ENCODE assay signal across 1 cellular context in the genomic region with DNA sequence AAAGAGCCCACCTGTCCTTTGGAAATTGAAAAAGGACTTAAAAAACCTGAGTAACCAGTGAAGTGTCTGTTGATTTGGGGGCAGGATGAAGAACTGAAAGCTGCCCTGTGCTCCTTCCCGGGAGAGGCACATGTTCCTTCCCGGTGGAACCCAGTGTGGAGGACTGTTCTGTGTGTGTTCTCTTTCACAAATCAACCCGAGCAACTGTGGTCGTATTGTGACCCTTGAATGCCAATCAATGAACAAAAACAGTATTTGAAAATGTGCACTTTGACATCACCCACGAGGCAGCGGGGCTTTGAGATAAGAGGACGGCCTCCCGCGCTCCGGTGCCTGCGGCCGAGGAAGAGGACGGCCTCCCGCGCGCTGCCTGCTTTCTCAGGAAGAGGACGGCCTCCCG.
TF ChIP-seq lines count a peak whose summit lies in the region.

No MANE protein-coding gene starts in this region.

TF ChIP-seq in K562, 482 proteins besides CTCF, POLR2A, EP300 and RAD21 (continued from another document):
- TF ChIP-seq, protein P1, sequence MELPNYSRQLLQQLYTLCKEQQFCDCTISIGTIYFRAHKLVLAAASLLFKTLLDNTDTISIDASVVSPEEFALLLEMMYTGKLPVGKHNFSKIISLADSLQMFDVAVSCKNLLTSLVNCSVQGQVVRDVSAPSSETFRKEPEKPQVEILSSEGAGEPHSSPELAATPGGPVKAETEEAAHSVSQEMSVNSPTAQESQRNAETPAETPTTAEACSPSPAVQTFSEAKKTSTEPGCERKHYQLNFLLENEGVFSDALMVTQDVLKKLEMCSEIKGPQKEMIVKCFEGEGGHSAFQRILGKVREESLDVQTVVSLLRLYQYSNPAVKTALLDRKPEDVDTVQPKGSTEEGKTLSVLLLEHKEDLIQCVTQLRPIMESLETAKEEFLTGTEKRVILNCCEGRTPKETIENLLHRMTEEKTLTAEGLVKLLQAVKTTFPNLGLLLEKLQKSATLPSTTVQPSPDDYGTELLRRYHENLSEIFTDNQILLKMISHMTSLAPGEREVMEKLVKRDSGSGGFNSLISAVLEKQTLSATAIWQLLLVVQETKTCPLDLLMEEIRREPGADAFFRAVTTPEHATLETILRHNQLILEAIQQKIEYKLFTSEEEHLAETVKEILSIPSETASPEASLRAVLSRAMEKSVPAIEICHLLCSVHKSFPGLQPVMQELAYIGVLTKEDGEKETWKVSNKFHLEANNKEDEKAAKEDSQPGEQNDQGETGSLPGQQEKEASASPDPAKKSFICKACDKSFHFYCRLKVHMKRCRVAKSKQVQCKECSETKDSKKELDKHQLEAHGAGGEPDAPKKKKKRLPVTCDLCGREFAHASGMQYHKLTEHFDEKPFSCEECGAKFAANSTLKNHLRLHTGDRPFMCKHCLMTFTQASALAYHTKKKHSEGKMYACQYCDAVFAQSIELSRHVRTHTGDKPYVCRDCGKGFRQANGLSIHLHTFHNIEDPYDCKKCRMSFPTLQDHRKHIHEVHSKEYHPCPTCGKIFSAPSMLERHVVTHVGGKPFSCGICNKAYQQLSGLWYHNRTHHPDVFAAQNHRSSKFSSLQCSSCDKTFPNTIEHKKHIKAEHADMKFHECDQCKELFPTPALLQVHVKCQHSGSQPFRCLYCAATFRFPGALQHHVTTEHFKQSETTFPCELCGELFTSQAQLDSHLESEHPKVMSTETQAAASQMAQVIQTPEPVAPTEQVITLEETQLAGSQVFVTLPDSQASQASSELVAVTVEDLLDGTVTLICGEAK (IDR thresholded peaks at IDR 0.05): peak; percentile 54; the same call in 1 of the 2 replicates
- TF ChIP-seq, protein P1 (CRISPR knock-in tag; IDR thresholded peaks at IDR 0.05): no peak
- TF ChIP-seq SRSF1 (IDR thresholded peaks at IDR 0.05; ENCODE audit: low read depth, low read length): no peak
